ENCODE assay signal across 1 cellular context in genomic region chr1:89699451-89699986, GRCh38.
TF ChIP-seq lines count a peak whose summit lies in the region.

No MANE protein-coding gene starts in this region.

TF ChIP-seq in GM12878, 131 proteins besides CTCF, POLR2A, EP300 and RAD21 (continued from another document):
- TF ChIP-seq NKRF (conservative IDR thresholded peaks at IDR 0.05) (no peak), GABPA (IDR thresholded peaks at IDR 0.05; ENCODE audit: low read depth) (no peak), ZNF687 (IDR thresholded peaks at IDR 0.05) (peak; percentile 54; the same call in 1 of the 2 replicates)
